ENCODE assay signal across 14 cellular contexts in the genomic region with DNA sequence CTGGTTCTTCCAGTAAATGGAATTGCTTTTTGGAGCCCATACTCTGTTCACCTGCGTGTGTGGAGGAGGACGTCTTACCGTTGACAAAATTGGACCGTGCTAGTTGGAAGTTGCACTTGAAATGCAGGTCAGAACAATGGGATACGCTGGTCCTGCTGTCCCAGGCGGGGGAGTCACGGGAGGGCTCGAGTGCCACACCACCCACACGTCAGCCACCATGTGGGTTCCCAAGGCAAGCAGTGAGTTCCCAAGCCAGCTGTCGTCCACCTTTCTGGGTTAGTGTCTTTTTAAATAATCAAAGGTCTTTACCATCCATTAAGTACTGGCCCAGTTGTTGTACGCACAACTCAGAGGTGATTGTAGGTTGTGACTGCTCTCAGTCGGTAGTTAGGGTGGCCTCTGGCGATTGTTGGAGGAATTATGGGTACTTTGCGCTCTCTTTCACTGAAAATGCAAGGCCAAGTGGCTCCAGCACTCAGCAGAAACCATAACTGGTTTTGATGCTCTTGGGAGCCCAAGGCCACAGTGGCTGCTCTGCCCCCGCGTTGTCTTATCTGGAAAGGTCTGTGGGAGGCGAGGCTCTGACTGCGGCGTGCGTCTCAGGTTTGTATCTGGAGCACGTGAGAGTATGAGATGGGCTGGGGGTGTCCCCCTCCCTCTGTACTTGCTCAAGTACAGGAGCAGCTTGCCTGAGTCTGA. TPM values are rescaled to one million over a fixed set of nuclear protein-coding genes. Genes with fewer than 3 reads are reported as not detected.
A peak's percentile ranks its signal among the peaks of the same experiment; 100 is the strongest.
DNase-seq lines count a peak whose midpoint lies in the region; ATAC-seq, FAIRE-seq and TF ChIP-seq lines count a peak whose summit lies in the region.
"Had no signal": no experiment of that assay in that cellular context is flagged by ENCODE, and none has a peak within 500 bp of the region (broad histone marks: within the 10 kb centered on the region; RNA-seq: fewer than 3 reads in every experiment).

No MANE protein-coding gene starts in this region.

- H3K36me3 ChIP-seq in cardiac muscle cell (no peaks in the 10 kb centered on the region), thyroid gland (no peaks in the 10 kb centered on the region)

- DNase-seq in cardiac muscle cell (ENCODE audit: low read depth in 1 of 2, low spot score in 1 of 2) (peak in 1 of 2 donors; percentile 30), Right ventricle myocardium inferior (ENCODE audit: missing footprints) (no peak), WTC11 (ENCODE audit: low spot score) (peak; percentile 11), mesothelial cell of epicardium (ENCODE audit: low spot score in 2 of 2, unreplicated experiment in 2 of 2) (no peak), thyroid gland (no peak), D721Med (ENCODE audit: insufficient read length, low spot score) (no peak), midbrain (lab: John Stamatoyannopoulos, UW) (no peak)
- DNase-seq: activated naive CD4-positive, alpha-beta T cell treated with anti-CD3 and anti-CD28 coated beads, Interleukin-2, amount 50 U/mL, for 16 hours; hypothalamus; NCI-H510A treated with DMSO at 0.1 percent for 48 hours; stimulated activated CD4-positive, alpha-beta T cell treated with anti-CD3 and anti-CD28 coated beads, Interleukin-2, amount 100 ng/mL, for 24 hours had no signal

- H3K27me3 ChIP-seq in cardiac muscle cell (no peaks in the 10 kb centered on the region), thyroid gland (no peaks in the 10 kb centered on the region)

- H3K27ac ChIP-seq in cardiac muscle cell (peak overlapping the region; percentile 70), thyroid gland (peak overlapping the region in 2 of 3 donors; percentile 11 to 45)

- peaks cover 58% of the 10 kb centered on the region for H3K4me1 ChIP-seq in cardiac muscle cell (ENCODE audit: low read depth)
- H3K4me1 ChIP-seq in thyroid gland = no peaks in the 10 kb centered on the region

- no peaks in the 10 kb centered on the region for H3K9me3 Mint-ChIP-seq in WTC11
- H3K9me3 Mint-ChIP-seq in mesothelial cell of epicardium = no peaks in the 10 kb centered on the region
- H3K9me3 Mint-ChIP-seq: IgD-negative memory B cell had no signal

- peak overlapping the region; percentile 97 for H3K27ac Mint-ChIP-seq in WTC11
- peak overlapping the region; percentile 83 for H3K27ac Mint-ChIP-seq in mesothelial cell of epicardium

- H3K27me3 Mint-ChIP-seq in WTC11 (ENCODE audit: low read depth) (no peaks in the 10 kb centered on the region), mesothelial cell of epicardium (ENCODE audit: low read depth) (no peaks in the 10 kb centered on the region)
- H3K27me3 Mint-ChIP-seq: IgD-negative memory B cell had no signal

- 76 to 78% methylated on average over 21 of the region's 21 CpGs for WGBS in thyroid gland, 2 donors

- no peak for TF ChIP-seq POLR2A in thyroid gland (IDR thresholded peaks at IDR 0.05)

- no peak for FAIRE-seq in D721Med (lab: Jason Lieb, UNC)
- FAIRE-seq: GM12891 had no signal

- TF ChIP-seq CTCF in cardiac muscle cell (IDR thresholded peaks at IDR 0.05; ENCODE audit: low read depth, low read length) (no peak), WTC11 (IDR thresholded peaks at IDR 0.05) (no peak), mesothelial cell of epicardium (IDR thresholded peaks at IDR 0.05; ENCODE audit: unreplicated experiment) (no peak), thyroid gland (IDR thresholded peaks at IDR 0.05) (no peak), D721Med (IDR thresholded peaks at IDR 0.05; ENCODE audit: insufficient read depth, missing control alignments) (no peak)

- CTCF ChIA-PET in WTC11 (lab: Charles Lee) = interaction anchor here (1.5 kb wide), 1 partner anchor 11 kb away, joined by 3 read pairs; no protein-coding TSS in a partner anchor

- H3K4me3 ChIP-seq in cardiac muscle cell (no peak overlapping the region), thyroid gland (replicated peaks in 1 of 3) (no peak overlapping the region)

- no peak for ATAC-seq in Right ventricle myocardium inferior
- no peak for ATAC-seq in WTC11
- ATAC-seq in HG03135 (IDR thresholded peaks at IDR 0.05; ENCODE audit: unreplicated experiment) = no peak

- POLR2A ChIA-PET in WTC11 (lab: Charles Lee) = no interaction called here

- H3K4me3 Mint-ChIP-seq in WTC11 (peak overlapping the region; percentile 24; the same call in 1 of the 2 replicates), mesothelial cell of epicardium (no peak overlapping the region)
- H3K4me3 Mint-ChIP-seq: IgD-negative memory B cell had no signal

- H3K4me1 Mint-ChIP-seq in WTC11 (peaks cover 91% of the 10 kb centered on the region), mesothelial cell of epicardium (peaks cover 52% of the 10 kb centered on the region)
- H3K4me1 Mint-ChIP-seq: IgD-negative memory B cell had no signal

- peaks cover 8% of the 10 kb centered on the region; the same call in 1 of the 2 replicates for H3K36me3 Mint-ChIP-seq in WTC11
- H3K36me3 Mint-ChIP-seq in mesothelial cell of epicardium = no peaks in the 10 kb centered on the region

- H3K9me3 ChIP-seq in cardiac muscle cell (ENCODE audit: low read depth) = no peaks in the 10 kb centered on the region
- H3K9me3 ChIP-seq in thyroid gland = no peaks in the 10 kb centered on the region

- intact Hi-C loops in Right ventricle myocardium inferior (cut with DNase I) (no loop called here), thyroid gland (cut with DNase I) (no loop called here)

TF ChIP-seq in WTC11, 78 proteins besides CTCF, POLR2A, EP300 and RAD21:
- no peak for TF ChIP-seq FOXK1 (CRISPR knock-in tag; IDR thresholded peaks at IDR 0.05)
- 0 out of 2 replicates have a peak, but pooled peaks have one; percentile 29 for TF ChIP-seq FOXP1 (CRISPR knock-in tag; IDR thresholded peaks at IDR 0.05; ENCODE audit: borderline replicate concordance)

RNA-seq across cellular contexts. Expression of gene ATP11A, which starts 14.2 kb away (rescaled TPM):
- total RNA-seq in cardiac muscle cell (25.2 and 42.9 TPM in 2 replicates), Right ventricle myocardium inferior (89.9 TPM), WTC11 (2021) (100 to 133 TPM (median 126 TPM) in 3 replicates), mesothelial cell of epicardium (107 to 114 TPM (median 112 TPM) in 3 replicates), thyroid gland (10 to 100 TPM; 32.1 to 83.6 (median 46.2) TPM)
- 38.0 and 55.7 TPM in 2 replicates for polyA plus RNA-seq in cardiac muscle cell
